Comparison of ENCODE assay signal across 1 cellular context in the genomic region with DNA sequence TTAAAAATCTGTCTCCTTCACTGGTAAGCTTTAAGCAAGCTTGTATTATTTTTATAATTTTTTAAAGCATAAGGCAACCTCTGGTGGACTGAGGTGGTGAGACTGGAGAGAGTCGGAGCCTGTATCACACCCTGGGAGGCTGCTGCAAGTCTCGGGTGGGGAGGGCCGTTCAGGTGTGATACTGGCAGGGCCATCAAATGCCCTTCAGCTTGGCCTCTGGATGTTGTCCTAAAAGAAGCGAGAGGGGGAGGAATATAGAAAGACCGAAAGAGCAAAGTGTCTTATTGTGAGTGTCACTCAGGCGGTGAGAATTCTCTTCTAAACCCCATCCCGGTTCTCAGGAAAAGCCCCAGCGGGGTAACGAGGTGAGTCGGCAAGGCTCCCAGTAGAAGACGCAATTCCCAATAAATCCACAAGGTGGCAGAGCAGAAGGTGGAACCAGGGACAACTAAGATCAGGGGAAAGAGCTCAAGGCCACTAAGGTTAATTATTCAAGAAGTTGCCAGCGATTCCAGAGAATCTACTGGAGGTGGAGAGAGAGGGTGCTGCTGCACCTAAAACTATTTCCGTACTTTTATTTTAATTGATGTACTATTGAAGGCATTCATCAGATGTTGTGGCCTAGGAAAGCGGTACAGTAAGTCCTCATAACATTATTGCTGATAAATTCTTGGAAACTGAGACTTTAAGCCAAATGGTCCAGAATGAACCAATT.
TF ChIP-seq lines count a peak whose summit lies in the region.

No MANE protein-coding gene starts in this region.

TF ChIP-seq in HepG2, 621 proteins besides CTCF, POLR2A, EP300 and RAD21 (continued from another document and continues in another):
- TF ChIP-seq HNRNPH1 (optimal IDR thresholded peaks at IDR 0.05; ENCODE audit: low read depth, low read length) (no peak), PHF21A (CRISPR knock-in tag; IDR thresholded peaks at IDR 0.05) (0 out of 2 replicates have a peak, but pooled peaks have one; percentile 48), ZNF30 (CRISPR knock-in tag; IDR thresholded peaks at IDR 0.05) (no peak), ZNF879 (CRISPR knock-in tag; IDR thresholded peaks at IDR 0.05) (no peak), SRSF4 (IDR thresholded peaks at IDR 0.05; ENCODE audit: low read depth, low read length, poor library complexity, severe bottlenecking) (no peak), ZFAT (CRISPR knock-in tag; conservative IDR thresholded peaks at IDR 0.05) (no peak), TAF15 (IDR thresholded peaks at IDR 0.05; ENCODE audit: low read depth, low read length, poor library complexity, severe bottlenecking) (no peak), ZSCAN21 (CRISPR knock-in tag; IDR thresholded peaks at IDR 0.05; ENCODE audit: borderline replicate concordance) (no peak), NFIB (CRISPR knock-in tag; IDR thresholded peaks at IDR 0.05; ENCODE audit: borderline replicate concordance) (no peak), NPAS2 (CRISPR knock-in tag; IDR thresholded peaks at IDR 0.05; ENCODE audit: borderline replicate concordance) (no peak), AHR (CRISPR knock-in tag; IDR thresholded peaks at IDR 0.05) (no peak), FOXK2 (IDR thresholded peaks at IDR 0.05) (no peak), LCORL (IDR thresholded peaks at IDR 0.05) (no peak), LCORL (CRISPR knock-in tag; IDR thresholded peaks at IDR 0.05) (peak; percentile 61; the same call in 1 of the 2 replicates), SMC3 (IDR thresholded peaks at IDR 0.05; ENCODE audit: low read length) (peak; percentile 98), ZFP41 (CRISPR knock-in tag; IDR thresholded peaks at IDR 0.05; ENCODE audit: borderline replicate concordance) (no peak), NCOA2 (CRISPR knock-in tag; IDR thresholded peaks at IDR 0.05) (peak; percentile 61; the same call in 1 of the 2 replicates), KAT8 (CRISPR knock-in tag; IDR thresholded peaks at IDR 0.05) (peak; percentile 73; the same call in 1 of the 2 replicates), ZNF510 (CRISPR knock-in tag; IDR thresholded peaks at IDR 0.05; ENCODE audit: low read depth) (0 out of 2 replicates have a peak, but pooled peaks have one; percentile 31), ZNF780A (CRISPR knock-in tag; IDR thresholded peaks at IDR 0.05) (no peak), SALL1 (CRISPR knock-in tag; IDR thresholded peaks at IDR 0.05) (peak; percentile 68), DNMT3B (CRISPR knock-in tag; conservative IDR thresholded peaks at IDR 0.05) (no peak; the same call in 1 of the 2 replicates), RARG (CRISPR knock-in tag; IDR thresholded peaks at IDR 0.05; ENCODE audit: low read depth) (no peak), ZNF569 (CRISPR knock-in tag; IDR thresholded peaks at IDR 0.05; ENCODE audit: borderline replicate concordance) (no peak), ZNF343 (CRISPR knock-in tag; IDR thresholded peaks at IDR 0.05) (no peak), JUND (CRISPR knock-in tag; IDR thresholded peaks at IDR 0.05) (no peak), MEIS2 (CRISPR knock-in tag; IDR thresholded peaks at IDR 0.05) (no peak; the same call in 1 of the 2 replicates), MAF1 (CRISPR knock-in tag; IDR thresholded peaks at IDR 0.05; ENCODE audit: borderline replicate concordance) (no peak), KDM3A (CRISPR knock-in tag; IDR thresholded peaks at IDR 0.05; ENCODE audit: low read depth) (peak; percentile 46; the same call in 1 of the 2 replicates), SATB2 (CRISPR knock-in tag; IDR thresholded peaks at IDR 0.05) (no peak), CENPX (CRISPR knock-in tag; IDR thresholded peaks at IDR 0.05) (no peak), THYN1 (CRISPR knock-in tag; IDR thresholded peaks at IDR 0.05; ENCODE audit: borderline replicate concordance, low read depth) (no peak), BCL6 (CRISPR knock-in tag; IDR thresholded peaks at IDR 0.05) (peak; percentile 51), DR1 (CRISPR knock-in tag; IDR thresholded peaks at IDR 0.05) (no peak), PRMT3 (CRISPR knock-in tag; IDR thresholded peaks at IDR 0.05; ENCODE audit: borderline replicate concordance, low read depth) (no peak)
- TF ChIP-seq, protein P1, sequence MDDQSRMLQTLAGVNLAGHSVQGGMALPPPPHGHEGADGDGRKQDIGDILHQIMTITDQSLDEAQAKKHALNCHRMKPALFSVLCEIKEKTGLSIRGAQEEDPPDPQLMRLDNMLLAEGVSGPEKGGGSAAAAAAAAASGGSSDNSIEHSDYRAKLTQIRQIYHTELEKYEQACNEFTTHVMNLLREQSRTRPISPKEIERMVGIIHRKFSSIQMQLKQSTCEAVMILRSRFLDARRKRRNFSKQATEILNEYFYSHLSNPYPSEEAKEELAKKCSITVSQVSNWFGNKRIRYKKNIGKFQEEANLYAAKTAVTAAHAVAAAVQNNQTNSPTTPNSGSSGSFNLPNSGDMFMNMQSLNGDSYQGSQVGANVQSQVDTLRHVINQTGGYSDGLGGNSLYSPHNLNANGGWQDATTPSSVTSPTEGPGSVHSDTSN (CRISPR knock-in tag; IDR thresholded peaks at IDR 0.05; ENCODE audit: borderline replicate concordance), result no peak
- TF ChIP-seq, protein P2, sequence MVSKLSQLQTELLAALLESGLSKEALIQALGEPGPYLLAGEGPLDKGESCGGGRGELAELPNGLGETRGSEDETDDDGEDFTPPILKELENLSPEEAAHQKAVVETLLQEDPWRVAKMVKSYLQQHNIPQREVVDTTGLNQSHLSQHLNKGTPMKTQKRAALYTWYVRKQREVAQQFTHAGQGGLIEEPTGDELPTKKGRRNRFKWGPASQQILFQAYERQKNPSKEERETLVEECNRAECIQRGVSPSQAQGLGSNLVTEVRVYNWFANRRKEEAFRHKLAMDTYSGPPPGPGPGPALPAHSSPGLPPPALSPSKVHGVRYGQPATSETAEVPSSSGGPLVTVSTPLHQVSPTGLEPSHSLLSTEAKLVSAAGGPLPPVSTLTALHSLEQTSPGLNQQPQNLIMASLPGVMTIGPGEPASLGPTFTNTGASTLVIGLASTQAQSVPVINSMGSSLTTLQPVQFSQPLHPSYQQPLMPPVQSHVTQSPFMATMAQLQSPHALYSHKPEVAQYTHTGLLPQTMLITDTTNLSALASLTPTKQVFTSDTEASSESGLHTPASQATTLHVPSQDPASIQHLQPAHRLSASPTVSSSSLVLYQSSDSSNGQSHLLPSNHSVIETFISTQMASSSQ (IDR thresholded peaks at IDR 0.05; ENCODE audit: low read depth), result peak; percentile 81
- TF ChIP-seq, protein P2 (CRISPR knock-in tag; IDR thresholded peaks at IDR 0.05; ENCODE audit: borderline replicate concordance), result peak; percentile 88
- TF ChIP-seq, protein P3, sequence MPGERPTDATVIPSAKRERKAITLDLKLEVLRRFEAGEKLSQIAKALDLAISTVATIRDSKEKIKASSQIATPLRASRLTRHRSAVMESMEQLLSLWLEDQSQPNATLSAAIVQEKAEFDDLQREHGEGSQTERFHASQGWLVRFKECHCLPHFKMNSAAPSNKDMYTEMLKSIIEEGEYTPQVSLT (CRISPR knock-in tag; IDR thresholded peaks at IDR 0.05; ENCODE audit: borderline replicate concordance, low read depth), result no peak
- TF ChIP-seq, protein P4, sequence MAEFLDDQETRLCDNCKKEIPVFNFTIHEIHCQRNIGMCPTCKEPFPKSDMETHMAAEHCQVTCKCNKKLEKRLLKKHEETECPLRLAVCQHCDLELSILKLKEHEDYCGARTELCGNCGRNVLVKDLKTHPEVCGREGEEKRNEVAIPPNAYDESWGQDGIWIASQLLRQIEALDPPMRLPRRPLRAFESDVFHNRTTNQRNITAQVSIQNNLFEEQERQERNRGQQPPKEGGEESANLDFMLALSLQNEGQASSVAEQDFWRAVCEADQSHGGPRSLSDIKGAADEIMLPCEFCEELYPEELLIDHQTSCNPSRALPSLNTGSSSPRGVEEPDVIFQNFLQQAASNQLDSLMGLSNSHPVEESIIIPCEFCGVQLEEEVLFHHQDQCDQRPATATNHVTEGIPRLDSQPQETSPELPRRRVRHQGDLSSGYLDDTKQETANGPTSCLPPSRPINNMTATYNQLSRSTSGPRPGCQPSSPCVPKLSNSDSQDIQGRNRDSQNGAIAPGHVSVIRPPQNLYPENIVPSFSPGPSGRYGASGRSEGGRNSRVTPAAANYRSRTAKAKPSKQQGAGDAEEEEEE (CRISPR knock-in tag; IDR thresholded peaks at IDR 0.05; ENCODE audit: borderline replicate concordance), result no peak
- TF ChIP-seq, protein P5, sequence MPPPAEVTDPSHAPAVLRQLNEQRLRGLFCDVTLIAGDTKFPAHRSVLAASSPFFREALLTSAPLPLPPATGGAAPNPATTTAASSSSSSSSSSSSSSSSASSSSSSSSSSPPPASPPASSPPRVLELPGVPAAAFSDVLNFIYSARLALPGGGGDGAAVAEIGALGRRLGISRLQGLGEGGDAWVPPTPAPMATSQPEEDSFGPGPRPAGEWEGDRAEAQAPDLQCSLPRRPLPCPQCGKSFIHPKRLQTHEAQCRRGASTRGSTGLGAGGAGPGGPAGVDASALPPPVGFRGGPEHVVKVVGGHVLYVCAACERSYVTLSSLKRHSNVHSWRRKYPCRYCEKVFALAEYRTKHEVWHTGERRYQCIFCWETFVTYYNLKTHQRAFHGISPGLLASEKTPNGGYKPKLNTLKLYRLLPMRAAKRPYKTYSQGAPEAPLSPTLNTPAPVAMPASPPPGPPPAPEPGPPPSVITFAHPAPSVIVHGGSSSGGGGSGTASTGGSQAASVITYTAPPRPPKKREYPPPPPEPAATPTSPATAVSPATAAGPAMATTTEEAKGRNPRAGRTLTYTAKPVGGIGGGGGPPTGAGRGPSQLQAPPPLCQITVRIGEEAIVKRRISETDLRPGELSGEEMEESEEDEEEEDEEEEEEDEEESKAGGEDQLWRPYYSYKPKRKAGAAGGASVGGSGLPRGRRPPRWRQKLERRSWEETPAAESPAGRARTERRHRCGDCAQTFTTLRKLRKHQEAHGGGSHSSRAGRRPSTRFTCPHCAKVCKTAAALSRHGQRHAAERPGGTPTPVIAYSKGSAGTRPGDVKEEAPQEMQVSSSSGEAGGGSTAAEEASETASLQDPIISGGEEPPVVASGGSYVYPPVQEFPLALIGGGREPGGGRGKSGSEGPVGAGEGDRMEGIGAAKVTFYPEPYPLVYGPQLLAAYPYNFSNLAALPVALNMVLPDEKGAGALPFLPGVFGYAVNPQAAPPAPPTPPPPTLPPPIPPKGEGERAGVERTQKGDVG (CRISPR knock-in tag; IDR thresholded peaks at IDR 0.05; ENCODE audit: borderline replicate concordance), result no peak
- TF ChIP-seq, protein P6, sequence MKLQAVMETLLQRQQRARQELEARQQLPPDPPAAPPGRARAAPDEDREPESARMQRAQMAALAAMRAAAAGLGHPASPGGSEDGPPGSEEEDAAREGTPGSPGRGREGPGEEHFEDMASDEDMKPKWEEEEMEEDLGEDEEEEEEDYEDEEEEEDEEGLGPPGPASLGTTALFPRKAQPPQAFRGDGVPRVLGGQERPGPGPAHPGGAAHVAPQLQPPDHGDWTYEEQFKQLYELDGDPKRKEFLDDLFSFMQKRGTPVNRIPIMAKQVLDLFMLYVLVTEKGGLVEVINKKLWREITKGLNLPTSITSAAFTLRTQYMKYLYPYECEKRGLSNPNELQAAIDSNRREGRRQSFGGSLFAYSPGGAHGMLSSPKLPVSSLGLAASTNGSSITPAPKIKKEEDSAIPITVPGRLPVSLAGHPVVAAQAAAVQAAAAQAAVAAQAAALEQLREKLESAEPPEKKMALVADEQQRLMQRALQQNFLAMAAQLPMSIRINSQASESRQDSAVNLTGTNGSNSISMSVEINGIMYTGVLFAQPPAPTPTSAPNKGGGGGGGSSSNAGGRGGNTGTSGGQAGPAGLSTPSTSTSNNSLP (IDR thresholded peaks at IDR 0.05; ENCODE audit: low read depth, low read length), result peak; percentile 98
- TF ChIP-seq, protein P7, sequence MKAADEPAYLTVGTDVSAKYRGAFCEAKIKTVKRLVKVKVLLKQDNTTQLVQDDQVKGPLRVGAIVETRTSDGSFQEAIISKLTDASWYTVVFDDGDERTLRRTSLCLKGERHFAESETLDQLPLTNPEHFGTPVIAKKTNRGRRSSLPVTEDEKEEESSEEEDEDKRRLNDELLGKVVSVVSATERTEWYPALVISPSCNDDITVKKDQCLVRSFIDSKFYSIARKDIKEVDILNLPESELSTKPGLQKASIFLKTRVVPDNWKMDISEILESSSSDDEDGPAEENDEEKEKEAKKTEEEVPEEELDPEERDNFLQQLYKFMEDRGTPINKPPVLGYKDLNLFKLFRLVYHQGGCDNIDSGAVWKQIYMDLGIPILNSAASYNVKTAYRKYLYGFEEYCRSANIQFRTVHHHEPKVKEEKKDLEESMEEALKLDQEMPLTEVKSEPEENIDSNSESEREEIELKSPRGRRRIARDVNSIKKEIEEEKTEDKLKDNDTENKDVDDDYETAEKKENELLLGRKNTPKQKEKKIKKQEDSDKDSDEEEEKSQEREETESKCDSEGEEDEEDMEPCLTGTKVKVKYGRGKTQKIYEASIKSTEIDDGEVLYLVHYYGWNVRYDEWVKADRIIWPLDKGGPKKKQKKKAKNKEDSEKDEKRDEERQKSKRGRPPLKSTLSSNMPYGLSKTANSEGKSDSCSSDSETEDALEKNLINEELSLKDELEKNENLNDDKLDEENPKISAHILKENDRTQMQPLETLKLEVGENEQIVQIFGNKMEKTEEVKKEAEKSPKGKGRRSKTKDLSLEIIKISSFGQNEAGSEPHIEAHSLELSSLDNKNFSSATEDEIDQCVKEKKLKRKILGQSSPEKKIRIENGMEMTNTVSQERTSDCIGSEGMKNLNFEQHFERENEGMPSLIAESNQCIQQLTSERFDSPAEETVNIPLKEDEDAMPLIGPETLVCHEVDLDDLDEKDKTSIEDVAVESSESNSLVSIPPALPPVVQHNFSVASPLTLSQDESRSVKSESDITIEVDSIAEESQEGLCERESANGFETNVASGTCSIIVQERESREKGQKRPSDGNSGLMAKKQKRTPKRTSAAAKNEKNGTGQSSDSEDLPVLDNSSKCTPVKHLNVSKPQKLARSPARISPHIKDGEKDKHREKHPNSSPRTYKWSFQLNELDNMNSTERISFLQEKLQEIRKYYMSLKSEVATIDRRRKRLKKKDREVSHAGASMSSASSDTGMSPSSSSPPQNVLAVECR (CRISPR knock-in tag; IDR thresholded peaks at IDR 0.05; ENCODE audit: borderline replicate concordance), result peak; percentile 33; the same call in 1 of the 2 replicates
- TF ChIP-seq, protein P8, sequence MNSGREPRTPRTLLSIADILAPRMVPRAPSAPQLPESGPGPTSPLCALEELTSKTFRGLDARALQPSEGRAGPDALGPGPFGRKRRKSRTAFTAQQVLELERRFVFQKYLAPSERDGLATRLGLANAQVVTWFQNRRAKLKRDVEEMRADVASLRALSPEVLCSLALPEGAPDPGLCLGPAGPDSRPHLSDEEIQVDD (CRISPR knock-in tag; IDR thresholded peaks at IDR 0.05; ENCODE audit: borderline replicate concordance), result no peak
